In genomic region chr2:75157435-75157834, GRCh38 we compare ENCODE assay signal across 10 cellular contexts. TPM values are rescaled to one million over a fixed set of nuclear protein-coding genes. Genes with fewer than 3 reads are reported as not detected.
DNase-seq lines count a peak whose midpoint lies in the region; ATAC-seq and TF ChIP-seq lines count a peak whose summit lies in the region.
"Had no signal": no experiment of that assay in that cellular context is flagged by ENCODE, and none has a peak within 500 bp of the region (broad histone marks: within the 10 kb centered on the region; RNA-seq: fewer than 3 reads in every experiment).

No MANE protein-coding gene starts in this region.

- H3K4me3 ChIP-seq in AG04449 (ENCODE audit: low read depth, low read length), result no peak overlapping the region

- no peaks in the 10 kb centered on the region for H3K4me1 Mint-ChIP-seq in T-cell
- H3K4me1 Mint-ChIP-seq: activated CD4-positive, alpha-beta T cell treated with anti-CD3 and anti-CD28 coated beads, Interleukin-2, amount 10 ng/mL, durations not matched to agents 7 days and 5 days; activated naive CD4-positive, alpha-beta T cell treated with anti-CD3 and anti-CD28 coated beads, Interleukin-2, amount 50 U/mL, for 24 hours had no signal

- CTCF ChIA-PET in AG04449 (lab: Yijun Ruan, JAX) (interaction anchor here (0.7 to 3.0 kb wide), 13 partner anchors 12 to 470 kb away, joined by 3 to 14 read pairs (median 3); partner anchors contain the start of gene TACR1), T-cell (lab: Charles Lee) (no interaction called here)

- ATAC-seq in HG03571 (IDR thresholded peaks at IDR 0.05; ENCODE audit: unreplicated experiment), result no peak
- ATAC-seq in T-cell (replicated peaks in 1 of 4), result no peak
- no peak for ATAC-seq in GM19452 (IDR thresholded peaks at IDR 0.05; ENCODE audit: unreplicated experiment)

- in situ Hi-C loops in GM13977 (cut with MboI; ENCODE audit: low pct_unique_long_range_greater_than_20kb, low sequenced_read_pairs, unreplicated experiment), result no loop called here

- peak; percentile 6 for TF ChIP-seq CTCF in AG04449 (IDR thresholded peaks at IDR 0.05; ENCODE audit: insufficient read depth, low read length, missing control alignments)
- peak; percentile 16 for TF ChIP-seq CTCF in GM13977 (IDR thresholded peaks at IDR 0.05; ENCODE audit: extremely low read depth, insufficient read depth, missing control alignments)

- H3K27me3 Mint-ChIP-seq in T-cell, result peaks cover 0 to 5% of the 10 kb centered on the region in 2 donors

- DNase-seq in AG04449 (ENCODE audit: low read depth, low spot score) (no peak), GM13977 (ENCODE audit: low spot score) (peak; percentile 62), RPMI7951 (ENCODE audit: low read depth) (peak; percentile 27), fibroblast of gingiva (ENCODE audit: low read depth) (peak; percentile 5), T-cell (no peak), hippocampal formation (lab: John Stamatoyannopoulos, UW) (no peak)
- DNase-seq: activated CD4-positive, alpha-beta T cell treated with anti-CD3 and anti-CD28 coated beads, Interleukin-2, amount 10 ng/mL, durations not matched to agents 7 days and 5 days had no signal

- H3K36me3 Mint-ChIP-seq in T-cell, result peaks cover 1% of the 10 kb centered on the region
- H3K36me3 Mint-ChIP-seq: activated naive CD4-positive, alpha-beta T cell treated with anti-CD3 and anti-CD28 coated beads, Interleukin-2, amount 50 U/mL, for 24 hours had no signal

- H3K27ac Mint-ChIP-seq in T-cell, result no peak overlapping the region
- H3K27ac Mint-ChIP-seq: activated CD4-positive, alpha-beta T cell treated with anti-CD3 and anti-CD28 coated beads, Interleukin-2, amount 10 ng/mL, durations not matched to agents 7 days and 5 days; activated naive CD4-positive, alpha-beta T cell treated with anti-CD3 and anti-CD28 coated beads, Interleukin-2, amount 50 U/mL, for 24 hours had no signal

- no peak overlapping the region for H3K4me3 Mint-ChIP-seq in T-cell
- H3K4me3 Mint-ChIP-seq: activated CD4-positive, alpha-beta T cell treated with anti-CD3 and anti-CD28 coated beads, Interleukin-2, amount 10 ng/mL, durations not matched to agents 7 days and 5 days; activated naive CD4-positive, alpha-beta T cell treated with anti-CD3 and anti-CD28 coated beads, Interleukin-2, amount 50 U/mL, for 24 hours had no signal

- no peaks in the 10 kb centered on the region for H3K9me3 Mint-ChIP-seq in T-cell
- H3K9me3 Mint-ChIP-seq: activated CD4-positive, alpha-beta T cell treated with anti-CD3 and anti-CD28 coated beads, Interleukin-2, amount 10 ng/mL, durations not matched to agents 7 days and 5 days; activated naive CD4-positive, alpha-beta T cell treated with anti-CD3 and anti-CD28 coated beads, Interleukin-2, amount 50 U/mL, for 24 hours had no signal

- POLR2A ChIA-PET in AG04449 (lab: Yijun Ruan, JAX), result no interaction called here
- POLR2A ChIA-PET in T-cell (lab: Charles Lee), result no interaction called here

RNA-seq across cellular contexts. Expression of gene TACR1, which starts 41.9 kb away (rescaled TPM):
- not detected in 2 replicates for total RNA-seq in RPMI7951 (2014; rRNA removed; shearing (Covaris generic))
- not detected for total RNA-seq in T-cell
- total RNA-seq: activated CD4-positive, alpha-beta T cell treated with anti-CD3 and anti-CD28 coated beads, Interleukin-2, amount 10 ng/mL, durations not matched to agents 7 days and 5 days had no signal

Comparison
In these comparisons a context has a peak if more than half of its experiments do, and no peak if none do; other contexts are left out.
1. DNase-seq: peak in GM13977 (single experiment), RPMI7951 (single experiment) and fibroblast of gingiva (single experiment); none in AG04449 (single experiment), T-cell (0 of 34) and hippocampal formation (0 of 2).